Comparison of ENCODE assay signal across 8 cellular contexts in the genomic region with DNA sequence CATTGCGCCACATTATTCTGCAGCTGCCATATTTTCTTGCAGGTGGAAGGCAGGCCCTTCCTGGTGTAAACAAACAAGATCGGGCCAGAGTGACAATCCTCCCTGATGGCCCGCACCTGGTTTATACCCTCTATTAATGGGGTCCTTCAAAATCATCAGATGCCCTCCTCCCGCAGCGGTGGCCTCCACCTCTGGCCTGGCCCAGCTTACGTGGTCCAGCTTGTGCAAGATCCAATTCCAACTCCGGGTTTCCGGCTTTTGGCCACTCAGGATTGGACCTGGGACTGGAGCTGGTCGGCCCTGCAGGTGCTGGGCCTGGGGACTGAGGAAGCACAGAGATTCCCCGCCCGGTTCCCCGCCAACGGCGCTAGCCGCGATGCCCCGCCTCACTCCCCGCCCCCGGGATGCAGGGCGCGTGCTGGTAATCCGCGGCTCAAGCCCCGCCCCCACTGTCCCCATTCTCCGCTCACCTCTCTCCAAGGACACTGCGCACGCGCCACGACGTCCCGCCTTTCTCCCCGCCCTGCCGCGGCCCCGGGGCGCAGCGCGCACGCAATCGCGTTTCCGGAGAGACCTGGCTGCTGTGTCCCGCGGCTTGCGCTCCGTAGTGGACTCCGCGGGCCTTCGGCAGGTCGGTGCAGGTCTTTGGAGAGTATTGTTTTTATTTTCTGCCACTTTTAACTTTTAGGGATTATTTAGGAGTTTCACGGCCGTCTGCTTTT. TPM values are rescaled to one million over a fixed set of nuclear protein-coding genes. Genes with fewer than 3 reads are reported as not detected.
A peak's percentile ranks its signal among the peaks of the same experiment; 100 is the strongest.
DNase-seq lines count a peak whose midpoint lies in the region; ATAC-seq and TF ChIP-seq lines count a peak whose summit lies in the region.

A gene (plus strand): TSS at position 555 of the 722 bp plus-strand sequence. CDS start 1,441 bp downstream, outside the sequence.

- H3K27me3 Mint-ChIP-seq in activated naive CD4-positive, alpha-beta T cell treated with anti-CD3 and anti-CD28 coated beads, Interleukin-2, amount 50 U/mL, for 24 hours: no peaks in the 10 kb centered on the region

- intact Hi-C loops in testis (cut with DNase I; ENCODE audit: low total_unique reads): loop anchor here (5.0 kb wide), 1 partner anchor 55 kb away; a partner anchor contains a TSS

- H3K36me3 ChIP-seq in SK-N-SH (replicated peaks in 1 of 2; ENCODE audit: control insufficient read depth in 1 of 2, insufficient read depth in 2 of 2, low read length in 1 of 2): peaks cover 18 to 19% of the 10 kb centered on the region in 2 experiments
- no peaks in the 10 kb centered on the region for H3K36me3 ChIP-seq in testis (ENCODE audit: low read depth, missing control alignments)

- H3K27me3 ChIP-seq in SK-N-SH (ENCODE audit: insufficient read depth) (no peaks in the 10 kb centered on the region), testis (no peaks in the 10 kb centered on the region)

- H2AFZ ChIP-seq in SK-N-SH (ENCODE audit: low read depth): peak within 1 kb of the TSS; percentile 97

- no peak; a peak in 1 of 4 replicates for TF ChIP-seq EP300 in SK-N-SH (IDR thresholded peaks at IDR 0.05; ENCODE audit: borderline replicate concordance in 1 of 2, low read depth in 1 of 2, low read length in 1 of 2)

- TF ChIP-seq POLR2A in testis (IDR thresholded peaks at IDR 0.05): no peak

- TF ChIP-seq CTCF in SK-N-SH (IDR thresholded peaks at IDR 0.05) (no peak), omental fat pad (IDR thresholded peaks at IDR 0.05) (no peak), testis (IDR thresholded peaks at IDR 0.05) (no peak)

- TF ChIP-seq RAD21 in SK-N-SH (IDR thresholded peaks at IDR 0.05; ENCODE audit: low read length): no peak

- H3K9me3 ChIP-seq in SK-N-SH (no peaks in the 10 kb centered on the region), testis (no peaks in the 10 kb centered on the region)

- no peaks in the 10 kb centered on the region for H3F3A ChIP-seq in SK-N-SH (replicated peaks; ENCODE audit: insufficient read depth)

- H3K4me3 Mint-ChIP-seq in activated naive CD4-positive, alpha-beta T cell treated with anti-CD3 and anti-CD28 coated beads, Interleukin-2, amount 50 U/mL, for 24 hours: peak within 1 kb of the TSS; percentile 91

- ATAC-seq in HG02571 (IDR thresholded peaks at IDR 0.05; ENCODE audit: unreplicated experiment) (peak; percentile 93), omental fat pad (ENCODE audit: low FRiP score) (peak; percentile 99)

- H4K20me1 ChIP-seq in SK-N-SH (ENCODE audit: insufficient read depth): no peaks in the 10 kb centered on the region

- POLR2A ChIA-PET in SK-N-SH (lab: Yijun Ruan, JAX): interaction anchor here (1.4 to 3.9 kb wide), 4 partner anchors 23 to 191 kb away, joined by 5 to 66 read pairs (median 6); a partner anchor contains a TSS

- 4% methylated on average over 30 of the region's 52 CpGs for WGBS in SK-N-SH (ENCODE audit: low lambda C conversion rate)
- WGBS in testis, 2 donors: 1% methylated on average over 32 to 52 of the region's 52 CpGs

- H3K4me3 ChIP-seq in SK-N-SH (ENCODE audit: low read depth in 2 of 2, low read length in 1 of 2): peak within 1 kb of the TSS; percentile 91 to 93
- H3K4me3 ChIP-seq in testis: peak within 1 kb of the TSS; percentile 69 to 90

- peaks cover 6 to 20% of the 10 kb centered on the region in 2 experiments; a peak in 3 of 4 replicates for H3K4me1 ChIP-seq in SK-N-SH (ENCODE audit: control insufficient read depth in 1 of 2, insufficient read depth in 2 of 2, low read depth in 1 of 2, low read length in 1 of 2)
- peaks cover 23% of the 10 kb centered on the region for H3K4me1 ChIP-seq in testis

- peaks cover 48% of the 10 kb centered on the region for H3K4me1 Mint-ChIP-seq in activated naive CD4-positive, alpha-beta T cell treated with anti-CD3 and anti-CD28 coated beads, Interleukin-2, amount 50 U/mL, for 24 hours

- CTCF ChIA-PET in SK-N-SH (lab: Yijun Ruan, JAX): interaction anchor here (1.0 to 2.0 kb wide), 4 partner anchors 9 to 25 kb away, joined by 4 to 7 read pairs (median 4); a partner anchor contains a TSS

- DNase-seq in GM04504 (ENCODE audit: low read depth) (peak; percentile 89), NCI-H1048 (lab: John Stamatoyannopoulos, UW) (peak; percentile 95), SK-N-SH (peak; percentile 99), globus pallidus (ENCODE audit: low spot score) (peak; percentile 98), omental fat pad (ENCODE audit: low spot score) (peak; percentile 99), testis (peak; percentile 99)

- H3K4me2 ChIP-seq in SK-N-SH: peak within 1 kb of the TSS; percentile 95

- no peaks in the 10 kb centered on the region for H3K36me3 Mint-ChIP-seq in activated naive CD4-positive, alpha-beta T cell treated with anti-CD3 and anti-CD28 coated beads, Interleukin-2, amount 50 U/mL, for 24 hours

- H3K79me2 ChIP-seq in SK-N-SH (ENCODE audit: insufficient read depth): peaks cover 44% of the 10 kb centered on the region

- H3K9ac ChIP-seq in SK-N-SH: peak within 1 kb of the TSS; percentile 86

- no peaks in the 10 kb centered on the region for H3K9me3 Mint-ChIP-seq in activated naive CD4-positive, alpha-beta T cell treated with anti-CD3 and anti-CD28 coated beads, Interleukin-2, amount 50 U/mL, for 24 hours

- no peaks in the 10 kb centered on the region for H3K9me2 ChIP-seq in SK-N-SH

- H3K27ac Mint-ChIP-seq in activated naive CD4-positive, alpha-beta T cell treated with anti-CD3 and anti-CD28 coated beads, Interleukin-2, amount 50 U/mL, for 24 hours: peak within 1 kb of the TSS; percentile 84

- H3K27ac ChIP-seq in SK-N-SH (ENCODE audit: low read depth in 2 of 2, low read length in 1 of 2) (peak within 1 kb of the TSS; percentile 36 to 88; a peak in 3 of 4 replicates), testis (peak within 1 kb of the TSS; percentile 36 to 78)

TF ChIP-seq in SK-N-SH, 30 proteins besides CTCF, POLR2A, EP300 and RAD21 (continues in another document):
- TF ChIP-seq, protein P1, sequence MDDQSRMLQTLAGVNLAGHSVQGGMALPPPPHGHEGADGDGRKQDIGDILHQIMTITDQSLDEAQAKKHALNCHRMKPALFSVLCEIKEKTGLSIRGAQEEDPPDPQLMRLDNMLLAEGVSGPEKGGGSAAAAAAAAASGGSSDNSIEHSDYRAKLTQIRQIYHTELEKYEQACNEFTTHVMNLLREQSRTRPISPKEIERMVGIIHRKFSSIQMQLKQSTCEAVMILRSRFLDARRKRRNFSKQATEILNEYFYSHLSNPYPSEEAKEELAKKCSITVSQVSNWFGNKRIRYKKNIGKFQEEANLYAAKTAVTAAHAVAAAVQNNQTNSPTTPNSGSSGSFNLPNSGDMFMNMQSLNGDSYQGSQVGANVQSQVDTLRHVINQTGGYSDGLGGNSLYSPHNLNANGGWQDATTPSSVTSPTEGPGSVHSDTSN (IDR thresholded peaks at IDR 0.05): no peak
- TF ChIP-seq GATA2 (CRISPR knock-in tag; IDR thresholded peaks at IDR 0.05) (peak; percentile 37; the same call in 1 of the 2 replicates), SMC3 (IDR thresholded peaks at IDR 0.05; ENCODE audit: low read depth, low read length) (no peak), POLR2AphosphoS5 (IDR thresholded peaks at IDR 0.05; ENCODE audit: low read depth, low read length) (peak; percentile 96), TCF12 (IDR thresholded peaks at IDR 0.05) (peak; percentile 2; the same call in 1 of the 2 replicates), NFIC (IDR thresholded peaks at IDR 0.05; ENCODE audit: borderline replicate concordance) (peak; percentile 52; the same call in 1 of the 2 replicates)
- TF ChIP-seq, protein P2, sequence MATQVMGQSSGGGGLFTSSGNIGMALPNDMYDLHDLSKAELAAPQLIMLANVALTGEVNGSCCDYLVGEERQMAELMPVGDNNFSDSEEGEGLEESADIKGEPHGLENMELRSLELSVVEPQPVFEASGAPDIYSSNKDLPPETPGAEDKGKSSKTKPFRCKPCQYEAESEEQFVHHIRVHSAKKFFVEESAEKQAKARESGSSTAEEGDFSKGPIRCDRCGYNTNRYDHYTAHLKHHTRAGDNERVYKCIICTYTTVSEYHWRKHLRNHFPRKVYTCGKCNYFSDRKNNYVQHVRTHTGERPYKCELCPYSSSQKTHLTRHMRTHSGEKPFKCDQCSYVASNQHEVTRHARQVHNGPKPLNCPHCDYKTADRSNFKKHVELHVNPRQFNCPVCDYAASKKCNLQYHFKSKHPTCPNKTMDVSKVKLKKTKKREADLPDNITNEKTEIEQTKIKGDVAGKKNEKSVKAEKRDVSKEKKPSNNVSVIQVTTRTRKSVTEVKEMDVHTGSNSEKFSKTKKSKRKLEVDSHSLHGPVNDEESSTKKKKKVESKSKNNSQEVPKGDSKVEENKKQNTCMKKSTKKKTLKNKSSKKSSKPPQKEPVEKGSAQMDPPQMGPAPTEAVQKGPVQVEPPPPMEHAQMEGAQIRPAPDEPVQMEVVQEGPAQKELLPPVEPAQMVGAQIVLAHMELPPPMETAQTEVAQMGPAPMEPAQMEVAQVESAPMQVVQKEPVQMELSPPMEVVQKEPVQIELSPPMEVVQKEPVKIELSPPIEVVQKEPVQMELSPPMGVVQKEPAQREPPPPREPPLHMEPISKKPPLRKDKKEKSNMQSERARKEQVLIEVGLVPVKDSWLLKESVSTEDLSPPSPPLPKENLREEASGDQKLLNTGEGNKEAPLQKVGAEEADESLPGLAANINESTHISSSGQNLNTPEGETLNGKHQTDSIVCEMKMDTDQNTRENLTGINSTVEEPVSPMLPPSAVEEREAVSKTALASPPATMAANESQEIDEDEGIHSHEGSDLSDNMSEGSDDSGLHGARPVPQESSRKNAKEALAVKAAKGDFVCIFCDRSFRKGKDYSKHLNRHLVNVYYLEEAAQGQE (IDR thresholded peaks at IDR 0.05; ENCODE audit: low read depth, low read length): peak; percentile 44; the same call in 1 of the 2 replicates
- TF ChIP-seq, protein P3, sequence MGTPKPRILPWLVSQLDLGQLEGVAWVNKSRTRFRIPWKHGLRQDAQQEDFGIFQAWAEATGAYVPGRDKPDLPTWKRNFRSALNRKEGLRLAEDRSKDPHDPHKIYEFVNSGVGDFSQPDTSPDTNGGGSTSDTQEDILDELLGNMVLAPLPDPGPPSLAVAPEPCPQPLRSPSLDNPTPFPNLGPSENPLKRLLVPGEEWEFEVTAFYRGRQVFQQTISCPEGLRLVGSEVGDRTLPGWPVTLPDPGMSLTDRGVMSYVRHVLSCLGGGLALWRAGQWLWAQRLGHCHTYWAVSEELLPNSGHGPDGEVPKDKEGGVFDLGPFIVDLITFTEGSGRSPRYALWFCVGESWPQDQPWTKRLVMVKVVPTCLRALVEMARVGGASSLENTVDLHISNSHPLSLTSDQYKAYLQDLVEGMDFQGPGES (IDR thresholded peaks at IDR 0.05; ENCODE audit: low read depth, low read length): no peak
- TF ChIP-seq, protein P4, sequence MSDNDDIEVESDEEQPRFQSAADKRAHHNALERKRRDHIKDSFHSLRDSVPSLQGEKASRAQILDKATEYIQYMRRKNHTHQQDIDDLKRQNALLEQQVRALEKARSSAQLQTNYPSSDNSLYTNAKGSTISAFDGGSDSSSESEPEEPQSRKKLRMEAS (IDR thresholded peaks at IDR 0.05; ENCODE audit: low read depth): peak; percentile 88

RNA-seq across cellular contexts. Expression of the gene that starts here (rescaled TPM):
- polyA plus RNA-seq in SK-N-SH (2012; rRNA removed): 89.0 and 93.6 TPM in 2 replicates
- 107 and 142 TPM in 2 replicates for polyA plus RNA-seq in SK-N-SH (2012; cell fraction: cytosol; rRNA removed)
- polyA plus RNA-seq in SK-N-SH (2012; cell fraction: nucleus; rRNA removed): 21.9 and 32.6 TPM in 2 replicates
- 100 to 1,000 TPM in 1 of 4 donors, 10 to 100 TPM in 3; 69.1 to 100 (median 73.7) TPM for total RNA-seq in omental fat pad
- total RNA-seq in testis: 100 to 1,000 TPM in 1 of 2 donors, 10 to 100 TPM in 1; 91.7 to 106 TPM
- polyA plus RNA-seq in testis (ENCODE audit: insufficient read depth, low read depth, low replicate concordance): 63.8 TPM

Comparison
In these comparisons a context has a peak if more than half of its experiments do, and no peak if none do; other contexts are left out.
1. Peak in every context shown above with its lines: DNase-seq, ATAC-seq, H3K4me3 ChIP-seq and H3K27ac ChIP-seq.